15 cellular contexts compared by ENCODE assay signal in the genomic region with DNA sequence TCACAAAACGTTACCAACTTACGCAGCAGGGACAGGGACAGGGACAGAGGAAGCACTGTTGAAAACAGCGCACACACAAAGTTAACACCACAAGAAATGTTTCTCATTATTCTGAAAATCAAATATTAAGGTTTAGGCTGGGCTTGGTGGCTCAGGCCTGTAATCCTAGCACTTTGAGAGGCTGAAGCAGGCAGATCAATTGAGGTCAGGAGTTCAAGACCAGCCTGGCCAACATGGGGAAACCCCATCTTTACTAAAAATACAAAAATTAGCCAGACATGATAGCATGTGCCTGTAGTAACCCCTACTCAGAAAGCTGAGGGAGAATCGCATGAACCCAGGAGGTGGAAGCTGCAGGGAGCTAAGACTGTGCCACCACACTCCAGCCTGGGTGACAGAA. TPM values are rescaled to one million over a fixed set of nuclear protein-coding genes. Genes with fewer than 3 reads are reported as not detected.
DNase-seq lines count a peak whose midpoint lies in the region; ATAC-seq, FAIRE-seq and TF ChIP-seq lines count a peak whose summit lies in the region.
"Had no signal": no experiment of that assay in that cellular context is flagged by ENCODE, and none has a peak within 500 bp of the region (broad histone marks: within the 10 kb centered on the region; RNA-seq: fewer than 3 reads in every experiment).

No MANE protein-coding gene starts in this region.

- TF ChIP-seq RAD21 in GM12878 (IDR thresholded peaks at IDR 0.05; ENCODE audit: insufficient read depth, low read depth, low read length) = no peak

- SMC1A ChIA-PET in GM12878 (lab: Charles Lee; ENCODE audit: uncharacterized antibody, unreplicated experiment) = interaction anchor here (1.5 to 1.9 kb wide), 3 partner anchors 11 to 44 kb away, joined by 3 to 6 read pairs (median 5); no protein-coding TSS in a partner anchor

- RAD21 ChIA-PET in GM12878 (lab: Charles Lee; ENCODE audit: unreplicated experiment) = interaction anchor here (0.8 to 1.6 kb wide), 8 partner anchors 11 to 60 kb away, joined by 3 to 7 read pairs (median 4); no protein-coding TSS in a partner anchor

- H3K27ac ChIP-seq in RWPE1 (peak overlapping the region; percentile 36), GM12878 (ENCODE audit: control insufficient read depth, insufficient read depth) (peak overlapping the region; percentile 97)
- H3K27ac ChIP-seq: 22Rv1, gastroesophageal sphincter had no signal

- CTCF ChIA-PET in RWPE1 (lab: Yijun Ruan, JAX) = interaction anchor here (0.8 kb wide), 1 partner anchor 920 kb away, joined by 3 read pairs; no protein-coding TSS in a partner anchor
- CTCF ChIA-PET in GM12878 (lab: Yijun Ruan, JAX) = interaction anchor here (1.3 kb wide), 1 partner anchor 10 kb away, joined by 3 read pairs; no protein-coding TSS in a partner anchor

- H4K20me1 ChIP-seq in GM12878 (ENCODE audit: control insufficient read depth, insufficient read depth) = no peaks in the 10 kb centered on the region

- H3K4me3 Mint-ChIP-seq in T-helper 1 cell treated with Interleukin-12 subunit alpha and Interleukin-12 subunit beta and Interleukin-4 antibody, amounts not matched to agents 30 μg/mL and 1 μg/mL, for 36 hours = peak overlapping the region; percentile 74
- H3K4me3 Mint-ChIP-seq in stimulated activated naive B cell treated with anti-CD40 and anti-IgM and Interleukin-4, amounts not matched to agents 10 μg/mL and 1 μg/mL and 100 μg/mL, for 72 hours = peak overlapping the region; percentile 21 to 68

- no peaks in the 10 kb centered on the region for H3K27me3 Mint-ChIP-seq in T-helper 1 cell treated with Interleukin-12 subunit alpha and Interleukin-12 subunit beta and Interleukin-4 antibody, amounts not matched to agents 30 μg/mL and 1 μg/mL, for 36 hours (ENCODE audit: low read depth)
- H3K27me3 Mint-ChIP-seq in stimulated activated naive B cell treated with anti-CD40 and anti-IgM and Interleukin-4, amounts not matched to agents 10 μg/mL and 1 μg/mL and 100 μg/mL, for 72 hours = no peaks in the 10 kb centered on the region

- peak; percentile 3; the same call in 2 of the 3 replicates for ATAC-seq in GM12878
- peak; percentile 12 to 17 for ATAC-seq in stimulated activated naive B cell treated with anti-CD40 and anti-IgM and Interleukin-4, amounts not matched to agents 10 μg/mL and 1 μg/mL and 100 μg/mL, for 72 hours (replicated peaks)
- no peak for ATAC-seq in HG03039 (IDR thresholded peaks at IDR 0.05; ENCODE audit: unreplicated experiment)
- no peak for ATAC-seq in HG02885 (IDR thresholded peaks at IDR 0.05; ENCODE audit: poor library complexity, unreplicated experiment)
- ATAC-seq: gastroesophageal sphincter, HCT116 had no signal

- no peak for TF ChIP-seq EP300 in GM12878 (IDR thresholded peaks at IDR 0.05; ENCODE audit: borderline replicate concordance in 1 of 2, control insufficient read depth in 1 of 2, low read depth in 2 of 2, low read length in 2 of 2)

- H2AFZ ChIP-seq in GM12878 (ENCODE audit: control insufficient read depth, low read depth, low read length) = no peak overlapping the region

- H3K79me2 ChIP-seq in GM12878 (ENCODE audit: control insufficient read depth, insufficient read depth, low read length) = peaks cover 90% of the 10 kb centered on the region

- H3K4me3 ChIP-seq in GM12878 = peak overlapping the region; percentile 53; the same call in 1 of the 2 replicates
- H3K4me3 ChIP-seq: gastroesophageal sphincter had no signal

- H3K9me3 ChIP-seq in GM12878 (replicated peaks; ENCODE audit: control insufficient read depth, insufficient read depth, low read length) = no peaks in the 10 kb centered on the region
- H3K9me3 ChIP-seq: gastroesophageal sphincter had no signal

- no peaks in the 10 kb centered on the region for H3K9me3 Mint-ChIP-seq in T-helper 1 cell treated with Interleukin-12 subunit alpha and Interleukin-12 subunit beta and Interleukin-4 antibody, amounts not matched to agents 30 μg/mL and 1 μg/mL, for 36 hours
- no peaks in the 10 kb centered on the region for H3K9me3 Mint-ChIP-seq in stimulated activated naive B cell treated with anti-CD40 and anti-IgM and Interleukin-4, amounts not matched to agents 10 μg/mL and 1 μg/mL and 100 μg/mL, for 72 hours

- in situ Hi-C loops in GM12878 (cut with MboI) = no loop called here

- H3K4me1 Mint-ChIP-seq in T-helper 1 cell treated with Interleukin-12 subunit alpha and Interleukin-12 subunit beta and Interleukin-4 antibody, amounts not matched to agents 30 μg/mL and 1 μg/mL, for 36 hours (ENCODE audit: low read depth) = peaks cover 46% of the 10 kb centered on the region
- peaks cover 30 to 56% of the 10 kb centered on the region in 2 donors for H3K4me1 Mint-ChIP-seq in stimulated activated naive B cell treated with anti-CD40 and anti-IgM and Interleukin-4, amounts not matched to agents 10 μg/mL and 1 μg/mL and 100 μg/mL, for 72 hours

- no peak for FAIRE-seq in GM12878 (lab: Jason Lieb, UNC)

- peak overlapping the region; percentile 98 for H3K9ac ChIP-seq in GM12878 (ENCODE audit: control insufficient read depth, insufficient read depth, low read length)

- H3K36me3 ChIP-seq in GM12878 (ENCODE audit: control insufficient read depth in 2 of 2, insufficient read depth in 2 of 2, low read length in 1 of 2) = no peaks in the 10 kb centered on the region; a peak in 1 of 4 replicates
- H3K36me3 ChIP-seq: gastroesophageal sphincter had no signal

- peak overlapping the region; percentile 73 for H3K4me2 ChIP-seq in GM12878 (ENCODE audit: control insufficient read depth, insufficient read depth)

- WGBS in GM12878 (ENCODE audit: insufficient coverage, insufficient replicate concordance, low lambda C conversion rate, missing lambda C conversion rate) = 1% methylated on average over 4 of the region's 4 CpGs

- H3K4me1 ChIP-seq in GM12878 (ENCODE audit: control insufficient read depth, insufficient read depth, low read length) = peaks cover 18% of the 10 kb centered on the region

- intact Hi-C loops in GM12878 (cut with micrococcal nuclease; ENCODE audit: unreplicated experiment) = loop anchor here (1.0 to 2.0 kb wide), 3 partner anchors 30 to 69 kb away; no protein-coding TSS in a partner anchor

- POLR2A ChIA-PET in RWPE1 (lab: Yijun Ruan, JAX; ENCODE audit: low non-redundant PET) (no interaction called here), GM12878 (lab: Charles Lee) (interaction anchor here (0.6 to 1.8 kb wide), 12 partner anchors 9 to 143 kb away, joined by 3 to 11 read pairs (median 4); no protein-coding TSS in a partner anchor)

- H3K27me3 ChIP-seq in GM12878 (replicated peaks in 1 of 2; ENCODE audit: control insufficient read depth in 2 of 2, insufficient read depth in 2 of 2, low read length in 1 of 2) = no peaks in the 10 kb centered on the region
- H3K27me3 ChIP-seq: gastroesophageal sphincter had no signal

- peaks cover 28% of the 10 kb centered on the region for H3K36me3 Mint-ChIP-seq in T-helper 1 cell treated with Interleukin-12 subunit alpha and Interleukin-12 subunit beta and Interleukin-4 antibody, amounts not matched to agents 30 μg/mL and 1 μg/mL, for 36 hours (ENCODE audit: low read depth)
- peaks cover 20 to 26% of the 10 kb centered on the region in 2 donors for H3K36me3 Mint-ChIP-seq in stimulated activated naive B cell treated with anti-CD40 and anti-IgM and Interleukin-4, amounts not matched to agents 10 μg/mL and 1 μg/mL and 100 μg/mL, for 72 hours

- TF ChIP-seq CTCF in RWPE1 (conservative IDR thresholded peaks at IDR 0.05; ENCODE audit: low read depth) (no peak), GM12878 (IDR thresholded peaks at IDR 0.05 in 2 of 3, conservative IDR thresholded peaks at IDR 0.05 in 1 of 3; ENCODE audit: control insufficient read depth in 2 of 3, extremely low read depth in 1 of 3, insufficient read depth in 1 of 3, low read depth in 3 of 3, low read length in 3 of 3) (no peak)

- no peak for TF ChIP-seq POLR2A in GM12878 (IDR thresholded peaks at IDR 0.05; ENCODE audit: low read depth, low read length)

- H3K27ac Mint-ChIP-seq in T-helper 1 cell treated with Interleukin-12 subunit alpha and Interleukin-12 subunit beta and Interleukin-4 antibody, amounts not matched to agents 30 μg/mL and 1 μg/mL, for 36 hours = peak overlapping the region; percentile 96
- peak overlapping the region; percentile 80 for H3K27ac Mint-ChIP-seq in stimulated activated naive B cell treated with anti-CD40 and anti-IgM and Interleukin-4, amounts not matched to agents 10 μg/mL and 1 μg/mL and 100 μg/mL, for 72 hours

- DNase-seq in T-helper 1 cell = no peak
- DNase-seq in RWPE1 (ENCODE audit: low spot score) = no peak
- DNase-seq in GM12878 (ENCODE audit: low read depth, low spot score) = no peak
- DNase-seq in stimulated activated naive B cell treated with anti-CD40 and anti-IgM and Interleukin-4, amounts not matched to agents 10 μg/mL and 1 μg/mL and 100 μg/mL, for 72 hours = no peak
- no peak for DNase-seq in NCI-H82 (lab: John Stamatoyannopoulos, UW)
- DNase-seq: anterior cingulate cortex, EL, NCI-H1105 treated with DMSO at 0.1 percent for 48 hours, SHP77 treated with DMSO at 0.1 percent for 48 hours had no signal

- no TSS peak for BruUV-seq in GM12878 (replicated peaks; lab: Mats Ljungman, UMichigan)

TF ChIP-seq in GM12878, 131 proteins besides CTCF, POLR2A, EP300 and RAD21 (continues in another document):
- peak; percentile 85 for TF ChIP-seq NR2F1 (conservative IDR thresholded peaks at IDR 0.05)
- TF ChIP-seq RUNX3 (IDR thresholded peaks at IDR 0.05; ENCODE audit: low read length) = peak; percentile 48; the same call in 1 of the 2 replicates
- no peak for TF ChIP-seq TCF3 (IDR thresholded peaks at IDR 0.05; ENCODE audit: borderline replicate concordance, insufficient read depth, low read depth, low read length)

RNA-seq across cellular contexts. Expression of gene CYTH1, which starts 4.2 kb away (rescaled TPM):
- 559 and 619 TPM in 2 replicates for total RNA-seq in GM12878 (2013; cell fraction: nucleolus; rRNA removed)
- total RNA-seq in GM12878 (2014; rRNA removed) = 92.6 and 97.8 TPM in 2 replicates
- 130 and 134 TPM in 2 replicates for total RNA-seq in GM12878 (2014; rRNA removed; fragmentation: Illumina TruSeq; extraction: Trizol)
- 165 and 167 TPM in 2 replicates for total RNA-seq in GM12878 (2021)
- 88.3 TPM for polyA plus RNA-seq in GM12878 (2011; ENCODE audit: low read depth)
- polyA plus RNA-seq in GM12878 (2011; rRNA removed) = 141 and 188 TPM in 2 replicates
- 170 and 179 TPM in 2 replicates for polyA plus RNA-seq in GM12878 (2011; cell fraction: cytosol; rRNA removed)
- 778 and 997 TPM in 2 replicates for polyA plus RNA-seq in GM12878 (2011; cell fraction: nucleus; rRNA removed)
- polyA plus RNA-seq in GM12878 (2012) = 136 and 161 TPM in 2 replicates
- polyA plus RNA-seq in GM12878 (2014; fragmentation: Illumina TruSeq; extraction: Trizol) = 160 and 179 TPM in 2 replicates
- 10 to 100 TPM in 1 of 2 experiments, 1 to 10 TPM in 1; 6.6 to 11.8 TPM for polyA plus RNA-seq in GM12878 (2014; fragmentation: Nextera tagmentation; extraction: Ambion mirVana)
- 162 and 172 TPM in 2 replicates for polyA plus RNA-seq in GM12878 (2014; rRNA removed)
- 100 to 1,000 TPM; 138 to 153 TPM for polyA plus RNA-seq in GM12878 (2016; fragmentation: Nextera tagmentation; extraction: Ambion mirVana)
- 135 and 140 TPM in 2 replicates for polyA minus RNA-seq in GM12878 (2011; rRNA and poly(A)+ RNA removed)
- 38.6 and 44.8 TPM in 2 replicates for polyA minus RNA-seq in GM12878 (2011; cell fraction: cytosol; rRNA and poly(A)+ RNA removed)
- 165 and 192 TPM in 2 replicates for polyA minus RNA-seq in GM12878 (2011; cell fraction: nucleus; rRNA and poly(A)+ RNA removed)

Comparison
In these comparisons a context has a peak if more than half of its experiments do, and no peak if none do; other contexts are left out.
1. ATAC-seq: peak in GM12878 (single experiment) and stimulated activated naive B cell treated with anti-CD40 and anti-IgM and Interleukin-4, amounts not matched to agents 10 μg/mL and 1 μg/mL and 100 μg/mL, for 72 hours (2 of 2); none in HG03039 (single experiment) and HG02885 (single experiment).